1 cellular context compared by ENCODE assay signal in genomic region chr1:167454304-167454928, GRCh38.
TF ChIP-seq lines count a peak whose summit lies in the region.

No MANE protein-coding gene starts in this region.

TF ChIP-seq in IMR-90, 13 proteins besides CTCF, POLR2A, EP300 and RAD21 (continued from another document):
- no peak for TF ChIP-seq USF2 (IDR thresholded peaks at IDR 0.05; ENCODE audit: low read depth, low read length)
- TF ChIP-seq NFE2L2 (IDR thresholded peaks at IDR 0.05; ENCODE audit: low read depth, low read length) = no peak
TF ChIP-seq in IMR-90: peak in this region for 0.
